16 cellular contexts compared by ENCODE assay signal in genomic region chr3:105847865-105848264, GRCh38. TPM values are rescaled to one million over a fixed set of nuclear protein-coding genes. Genes with fewer than 3 reads are reported as not detected.
A peak's percentile ranks its signal among the peaks of the same experiment; 100 is the strongest.
DNase-seq lines count a peak whose midpoint lies in the region; ATAC-seq and TF ChIP-seq lines count a peak whose summit lies in the region.
"Had no signal": no experiment of that assay in that cellular context is flagged by ENCODE, and none has a peak within 500 bp of the region (broad histone marks: within the 10 kb centered on the region; RNA-seq: fewer than 3 reads in every experiment).

No MANE protein-coding gene starts in this region.

- WGBS in right cardiac atrium, result 87% methylated on average over 2 of the region's 2 CpGs

- ATAC-seq in right cardiac atrium, result no peak
- peak; percentile 39 for ATAC-seq in activated T-helper 17 cell treated with anti-CD3 and anti-CD28 coated beads, Interleukin-2, amount 50 U/mL, for 72 hours (replicated peaks)
- ATAC-seq in HG02938 (IDR thresholded peaks at IDR 0.05; ENCODE audit: unreplicated experiment), result no peak
- ATAC-seq: HCT116 had no signal

- H3K27ac Mint-ChIP-seq in activated T-helper 17 cell treated with anti-CD3 and anti-CD28 coated beads, Interleukin-2, amount 50 U/mL, for 72 hours, result peak overlapping the region; percentile 62
- peak overlapping the region; percentile 75 for H3K27ac Mint-ChIP-seq in mesothelial cell of epicardium

- peaks cover 21% of the 10 kb centered on the region for H3K36me3 ChIP-seq in right atrium auricular region

- no peak overlapping the region for H3K4me3 ChIP-seq in right atrium auricular region
- H3K4me3 ChIP-seq in right cardiac atrium (ENCODE audit: low read length), result no peak overlapping the region
- H3K4me3 ChIP-seq: heart right ventricle had no signal

- H3K27me3 ChIP-seq in right atrium auricular region, result no peaks in the 10 kb centered on the region
- no peaks in the 10 kb centered on the region for H3K27me3 ChIP-seq in right cardiac atrium (ENCODE audit: control insufficient read depth, insufficient read depth)
- H3K27me3 ChIP-seq: BE2C, heart right ventricle had no signal

- H3K4me1 ChIP-seq in right atrium auricular region (peaks cover 0 to 39% of the 10 kb centered on the region in 2 donors), right cardiac atrium (ENCODE audit: control insufficient read depth, insufficient read depth, low read length) (peaks cover 2% of the 10 kb centered on the region)

- no peaks in the 10 kb centered on the region for H3K27me3 Mint-ChIP-seq in activated T-helper 17 cell treated with anti-CD3 and anti-CD28 coated beads, Interleukin-2, amount 50 U/mL, for 72 hours
- H3K27me3 Mint-ChIP-seq in mesothelial cell of epicardium (ENCODE audit: low read depth), result no peaks in the 10 kb centered on the region

- DNase-seq in right atrium auricular region (ENCODE audit: low spot score), result no peak
- no peak for DNase-seq in right cardiac atrium
- no peak for DNase-seq in mesothelial cell of epicardium (ENCODE audit: low spot score in 2 of 2, unreplicated experiment in 2 of 2)
- no peak for DNase-seq in stimulated activated naive CD4-positive, alpha-beta T cell treated with Interleukin-2 at 50 U/mL for 16 hours (lab: John Stamatoyannopoulos, UW)
- no peak for DNase-seq in cerebellum (ENCODE audit: low spot score)
- DNase-seq: BE2C; heart right ventricle; NCI-H1694 treated with DMSO at 0.1 percent for 48 hours; NCI-H446 treated with DMSO at 0.1 percent for 48 hours; stimulated activated CD4-positive, alpha-beta T cell treated with anti-CD3 and anti-CD28 coated beads, Interleukin-2, amount 100 ng/mL, for 24 hours had no signal

- peaks cover 76% of the 10 kb centered on the region for H3K36me3 Mint-ChIP-seq in activated T-helper 17 cell treated with anti-CD3 and anti-CD28 coated beads, Interleukin-2, amount 50 U/mL, for 72 hours (ENCODE audit: low read depth)
- peaks cover 18% of the 10 kb centered on the region for H3K36me3 Mint-ChIP-seq in mesothelial cell of epicardium

- H3K4me1 Mint-ChIP-seq in activated T-helper 17 cell treated with anti-CD3 and anti-CD28 coated beads, Interleukin-2, amount 50 U/mL, for 72 hours, result peaks cover 24% of the 10 kb centered on the region
- peaks cover 43% of the 10 kb centered on the region for H3K4me1 Mint-ChIP-seq in mesothelial cell of epicardium

- H3K4me3 Mint-ChIP-seq in activated T-helper 17 cell treated with anti-CD3 and anti-CD28 coated beads, Interleukin-2, amount 50 U/mL, for 72 hours, result peak overlapping the region; percentile 53
- H3K4me3 Mint-ChIP-seq in mesothelial cell of epicardium, result no peak overlapping the region

- TF ChIP-seq CTCF in right atrium auricular region (IDR thresholded peaks at IDR 0.05), result no peak
- no peak for TF ChIP-seq CTCF in mesothelial cell of epicardium (IDR thresholded peaks at IDR 0.05; ENCODE audit: unreplicated experiment)

- H3K27ac ChIP-seq in right atrium auricular region (peak overlapping the region; percentile 14 to 29), right cardiac atrium (ENCODE audit: low read length) (no peak overlapping the region)
- H3K27ac ChIP-seq: parathyroid adenoma, RWPE1, VCaP had no signal

- intact Hi-C loops in right cardiac atrium (cut with DNase I), result no loop called here

- no peaks in the 10 kb centered on the region for H3K9me3 Mint-ChIP-seq in activated T-helper 17 cell treated with anti-CD3 and anti-CD28 coated beads, Interleukin-2, amount 50 U/mL, for 72 hours
- H3K9me3 Mint-ChIP-seq in mesothelial cell of epicardium, result no peaks in the 10 kb centered on the region

- H3K9me3 ChIP-seq in right atrium auricular region (no peaks in the 10 kb centered on the region), right cardiac atrium (ENCODE audit: control insufficient read depth, low read length) (no peaks in the 10 kb centered on the region)
- H3K9me3 ChIP-seq: BE2C, heart right ventricle had no signal

RNA-seq across cellular contexts. Expression of gene CBLB, which starts 20.9 kb away (rescaled TPM):
- total RNA-seq in right atrium auricular region, result 10 to 100 TPM; 24.6 to 27.3 TPM
- total RNA-seq in right cardiac atrium, result 10 to 100 TPM; 36.6 to 45.0 (median 43.0) TPM
- 18.0 TPM for polyA plus RNA-seq in right cardiac atrium
- 100 to 1,000 TPM in 1 of 2 donors, 10 to 100 TPM in 1; 41.4 to 110 TPM for total RNA-seq in activated T-helper 17 cell treated with anti-CD3 and anti-CD28 coated beads, Interleukin-2, amount 50 U/mL, for 72 hours
- total RNA-seq in mesothelial cell of epicardium, result 101 to 116 TPM (median 108 TPM) in 3 replicates
- 68.4 TPM for total RNA-seq in cerebellum
